Comparison of ENCODE assay signal across 8 cellular contexts in the genomic region with DNA sequence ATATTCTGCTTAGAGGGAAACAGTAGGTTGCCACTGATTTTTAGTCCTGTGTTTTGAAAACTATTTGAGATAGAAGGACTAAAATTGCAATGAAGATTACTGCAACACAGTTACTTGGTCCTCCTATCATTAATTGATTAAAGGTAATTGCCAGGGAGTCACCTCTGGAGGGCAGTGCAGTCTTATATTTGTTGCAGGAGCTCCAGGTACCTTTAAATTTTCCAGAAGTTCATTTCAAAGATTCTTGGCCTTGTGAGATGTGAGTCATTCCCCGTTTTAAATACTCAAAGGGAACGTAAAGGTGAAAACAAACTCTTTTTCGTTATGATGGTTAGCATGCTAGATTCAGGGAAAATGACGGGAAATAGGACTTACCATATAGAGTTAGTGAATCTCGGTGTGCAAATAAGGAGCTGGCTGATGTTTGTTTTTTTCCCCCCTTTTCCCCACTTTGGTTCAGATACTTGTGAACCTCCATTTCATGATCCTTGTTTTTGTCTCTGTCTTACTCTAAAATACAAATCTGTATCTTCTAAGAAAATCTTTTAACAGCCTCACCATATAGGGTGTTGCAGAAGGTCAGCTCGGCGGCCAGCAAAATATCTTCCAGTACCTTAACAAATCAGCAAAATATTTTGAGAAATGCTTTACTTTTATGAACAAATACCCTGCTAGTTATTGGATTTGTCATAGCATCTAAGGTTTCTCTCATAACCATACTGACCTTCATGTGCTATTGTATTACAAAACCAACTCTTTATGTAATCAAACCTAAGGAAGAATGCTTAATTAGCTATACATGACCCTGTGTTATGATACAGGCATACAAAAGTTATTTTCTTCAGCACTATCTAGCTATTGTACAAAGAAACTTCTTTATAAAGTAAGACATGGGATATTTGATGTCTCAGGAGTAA.
DNase-seq lines count a peak whose midpoint lies in the region; ATAC-seq, FAIRE-seq and TF ChIP-seq lines count a peak whose summit lies in the region.

No MANE protein-coding gene starts in this region.

- no peak overlapping the region for H3K4me2 ChIP-seq in K562 (ENCODE audit: insufficient read depth, low read length)

- peaks cover 10 to 45% of the 10 kb centered on the region in 2 donors for H3K4me1 Mint-ChIP-seq in stimulated activated naive B cell treated with anti-CD40 and anti-IgM and Interleukin-4, amounts not matched to agents 10 μg/mL and 1 μg/mL and 100 μg/mL, for 72 hours

- no peaks in the 10 kb centered on the region for H3K79me2 ChIP-seq in K562 (ENCODE audit: control insufficient read depth, insufficient read depth, low read length)

- no peaks in the 10 kb centered on the region for H3K27me3 Mint-ChIP-seq in stimulated activated naive B cell treated with anti-CD40 and anti-IgM and Interleukin-4, amounts not matched to agents 10 μg/mL and 1 μg/mL and 100 μg/mL, for 72 hours

- CTCF ChIA-PET in K562 (lab: Yijun Ruan, JAX; ENCODE audit: low intra/inter-chr PET ratio): interaction anchor here (0.5 kb wide), 1 partner anchor 622 kb away, joined by 3 read pairs; no protein-coding TSS in a partner anchor

- DNase-seq in BE2C (peak; percentile 64), NCI-H345 treated with DMSO at 0.1 percent for 48 hours (lab: John Stamatoyannopoulos, UW; ENCODE audit: unreplicated experiment) (peak; percentile 33), K562 (ENCODE audit: extremely low read depth in 1 of 4, low spot score in 3 of 4) (peak; percentile 10 to 37 (median 22)), iPS-NIHi7 (ENCODE audit: extremely low spot score) (peak; percentile 54), GOT3 (lab: John Stamatoyannopoulos, UW) (no peak)
- peak; percentile 18 for DNase-seq in stimulated activated naive B cell treated with anti-CD40 and anti-IgM and Interleukin-4, amounts not matched to agents 10 μg/mL and 1 μg/mL and 100 μg/mL, for 72 hours

- no peak overlapping the region for H3K9ac ChIP-seq in K562 (ENCODE audit: insufficient read depth in 1 of 2, low read depth in 2 of 2, low read length in 2 of 2)

- POLR2A ChIA-PET in K562 (lab: Yijun Ruan, JAX): interaction anchor here (0.8 kb wide), 1 partner anchor 17 kb away, joined by 3 read pairs; no protein-coding TSS in a partner anchor

- TF ChIP-seq POLR2A in K562 (conservative IDR thresholded peaks at IDR 0.05): no peak

- H3K36me3 Mint-ChIP-seq in stimulated activated naive B cell treated with anti-CD40 and anti-IgM and Interleukin-4, amounts not matched to agents 10 μg/mL and 1 μg/mL and 100 μg/mL, for 72 hours: peaks cover under 1% of the 10 kb centered on the region in 2 donors

- ATAC-seq in GM18867 (IDR thresholded peaks at IDR 0.05; ENCODE audit: unreplicated experiment) (peak; percentile 79), HG03196 (IDR thresholded peaks at IDR 0.05; ENCODE audit: unreplicated experiment) (peak; percentile 53), K562 (peak; percentile 77)
- ATAC-seq in stimulated activated naive B cell treated with anti-CD40 and anti-IgM and Interleukin-4, amounts not matched to agents 10 μg/mL and 1 μg/mL and 100 μg/mL, for 72 hours (replicated peaks): peak; percentile 70 to 73

- H3K9me1 ChIP-seq in K562 (ENCODE audit: control insufficient read depth, insufficient read depth, low read length): no peaks in the 10 kb centered on the region

- FAIRE-seq in K562 (lab: Jason Lieb, UNC): no peak

- H2AFZ ChIP-seq in K562 (ENCODE audit: low read depth, low read length): no peak overlapping the region

- WGBS in K562 (ENCODE audit: insufficient coverage, low coverage, missing lambda C conversion rate): 5% methylated on average over 7 of the region's 7 CpGs

- BruUV-seq in K562 (replicated peaks; lab: Mats Ljungman, UMichigan): no TSS peak

- in situ Hi-C loops in K562 (cut with MboI): loop anchor here (25.0 kb wide), 1 partner anchor 1310 kb away; no protein-coding TSS in a partner anchor

- H3K4me3 ChIP-seq in BE2C (ENCODE audit: low read depth, low read length): no peak overlapping the region
- no peak overlapping the region for H3K4me3 ChIP-seq in K562

- H3K27me3 ChIP-seq in BE2C (no peaks in the 10 kb centered on the region), K562 (ENCODE audit: control insufficient read depth in 2 of 2, insufficient read depth in 2 of 2, low read length in 2 of 2) (no peaks in the 10 kb centered on the region)

- H3K27ac ChIP-seq in K562 (ENCODE audit: extremely low read depth, low read depth, low read length): no peak overlapping the region

- H3K36me3 ChIP-seq in BE2C (no peaks in the 10 kb centered on the region), K562 (ENCODE audit: control insufficient read depth, insufficient read depth, low read length) (no peaks in the 10 kb centered on the region)

- no peaks in the 10 kb centered on the region for H4K20me1 ChIP-seq in K562 (replicated peaks; ENCODE audit: control insufficient read depth, insufficient read depth, low read length)

- H3K4me1 ChIP-seq in BE2C (peaks cover 28% of the 10 kb centered on the region), K562 (replicated peaks in 1 of 2; ENCODE audit: control insufficient read depth in 2 of 2, insufficient read depth in 2 of 2, low read length in 2 of 2) (no peaks in the 10 kb centered on the region)

- no peak overlapping the region for H3K27ac Mint-ChIP-seq in stimulated activated naive B cell treated with anti-CD40 and anti-IgM and Interleukin-4, amounts not matched to agents 10 μg/mL and 1 μg/mL and 100 μg/mL, for 72 hours

- H3K9me3 ChIP-seq in BE2C (no peaks in the 10 kb centered on the region), K562 (replicated peaks; ENCODE audit: control insufficient read depth, insufficient read depth, low read depth, low read length) (no peaks in the 10 kb centered on the region)

- no peak overlapping the region for H3K4me3 Mint-ChIP-seq in stimulated activated naive B cell treated with anti-CD40 and anti-IgM and Interleukin-4, amounts not matched to agents 10 μg/mL and 1 μg/mL and 100 μg/mL, for 72 hours

- TF ChIP-seq CTCF in BE2C (IDR thresholded peaks at IDR 0.05; ENCODE audit: low read depth, low read length) (peak; percentile 75), K562 (IDR thresholded peaks at IDR 0.05 in 2 of 3, conservative IDR thresholded peaks at IDR 0.05 in 1 of 3; ENCODE audit: insufficient read depth in 2 of 3, low read depth in 1 of 3, low read length in 3 of 3) (peak; percentile 36 to 58 (median 51); a peak in 5 of 6 replicates)

- TF ChIP-seq EP300 in K562 (IDR thresholded peaks at IDR 0.05; ENCODE audit: low read length): no peak

- peak; percentile 52 to 66 for TF ChIP-seq RAD21 in K562 (CRISPR knock-in tag; conservative IDR thresholded peaks at IDR 0.05 in 1 of 2, IDR thresholded peaks at IDR 0.05 in 1 of 2)

- H3K9me3 Mint-ChIP-seq in stimulated activated naive B cell treated with anti-CD40 and anti-IgM and Interleukin-4, amounts not matched to agents 10 μg/mL and 1 μg/mL and 100 μg/mL, for 72 hours: no peaks in the 10 kb centered on the region

- intact Hi-C loops in K562 (cut with micrococcal nuclease): loop anchor here (5.0 kb wide), 1 partner anchor 315 kb away; no protein-coding TSS in a partner anchor

TF ChIP-seq in K562, 482 proteins besides CTCF, POLR2A, EP300 and RAD21 (continues in another document):
- TF ChIP-seq DNMT1 (IDR thresholded peaks at IDR 0.05): no peak
- TF ChIP-seq, protein P1, sequence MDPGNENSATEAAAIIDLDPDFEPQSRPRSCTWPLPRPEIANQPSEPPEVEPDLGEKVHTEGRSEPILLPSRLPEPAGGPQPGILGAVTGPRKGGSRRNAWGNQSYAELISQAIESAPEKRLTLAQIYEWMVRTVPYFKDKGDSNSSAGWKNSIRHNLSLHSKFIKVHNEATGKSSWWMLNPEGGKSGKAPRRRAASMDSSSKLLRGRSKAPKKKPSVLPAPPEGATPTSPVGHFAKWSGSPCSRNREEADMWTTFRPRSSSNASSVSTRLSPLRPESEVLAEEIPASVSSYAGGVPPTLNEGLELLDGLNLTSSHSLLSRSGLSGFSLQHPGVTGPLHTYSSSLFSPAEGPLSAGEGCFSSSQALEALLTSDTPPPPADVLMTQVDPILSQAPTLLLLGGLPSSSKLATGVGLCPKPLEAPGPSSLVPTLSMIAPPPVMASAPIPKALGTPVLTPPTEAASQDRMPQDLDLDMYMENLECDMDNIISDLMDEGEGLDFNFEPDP (CRISPR knock-in tag; IDR thresholded peaks at IDR 0.05): no peak
- no peak for TF ChIP-seq WHSC1 (IDR thresholded peaks at IDR 0.05; ENCODE audit: low read length)
- no peak for TF ChIP-seq NFIC (IDR thresholded peaks at IDR 0.05)
- no peak for TF ChIP-seq ZNF57 (CRISPR knock-in tag; IDR thresholded peaks at IDR 0.05)
- no peak for TF ChIP-seq SMARCC2 (IDR thresholded peaks at IDR 0.05; ENCODE audit: low read depth)
- no peak for TF ChIP-seq PTBP1 (IDR thresholded peaks at IDR 0.05; ENCODE audit: low read depth, low read length)
- TF ChIP-seq, protein P2, sequence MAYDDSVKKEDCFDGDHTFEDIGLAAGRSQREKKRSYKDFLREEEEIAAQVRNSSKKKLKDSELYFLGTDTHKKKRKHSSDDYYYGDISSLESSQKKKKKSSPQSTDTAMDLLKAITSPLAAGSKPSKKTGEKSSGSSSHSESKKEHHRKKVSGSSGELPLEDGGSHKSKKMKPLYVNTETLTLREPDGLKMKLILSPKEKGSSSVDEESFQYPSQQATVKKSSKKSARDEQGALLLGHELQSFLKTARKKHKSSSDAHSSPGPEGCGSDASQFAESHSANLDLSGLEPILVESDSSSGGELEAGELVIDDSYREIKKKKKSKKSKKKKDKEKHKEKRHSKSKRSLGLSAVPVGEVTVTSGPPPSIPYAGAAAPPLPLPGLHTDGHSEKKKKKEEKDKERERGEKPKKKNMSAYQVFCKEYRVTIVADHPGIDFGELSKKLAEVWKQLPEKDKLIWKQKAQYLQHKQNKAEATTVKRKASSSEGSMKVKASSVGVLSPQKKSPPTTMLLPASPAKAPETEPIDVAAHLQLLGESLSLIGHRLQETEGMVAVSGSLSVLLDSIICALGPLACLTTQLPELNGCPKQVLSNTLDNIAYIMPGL (CRISPR knock-in tag; IDR thresholded peaks at IDR 0.05): no peak
- TF ChIP-seq ZNF644 (tag; IDR thresholded peaks at IDR 0.05; ENCODE audit: low read depth): no peak
- TF ChIP-seq SETDB1 (IDR thresholded peaks at IDR 0.05; ENCODE audit: low read length): no peak
- TF ChIP-seq SMC3 (conservative IDR thresholded peaks at IDR 0.05; ENCODE audit: insufficient read depth, low read depth, low read length): no peak; the same call in 1 of the 2 replicates
- TF ChIP-seq KAT8 (IDR thresholded peaks at IDR 0.05; ENCODE audit: low read depth): no peak
- no peak for TF ChIP-seq E2F3 (CRISPR knock-in tag; IDR thresholded peaks at IDR 0.05)
